ENCODE assay signal across 5 cellular contexts in genomic region chr6:85524281-85524680, GRCh38.
A peak's percentile ranks its signal among the peaks of the same experiment; 100 is the strongest.
DNase-seq lines count a peak whose midpoint lies in the region; ATAC-seq and TF ChIP-seq lines count a peak whose summit lies in the region.
"Not testable (repeated sequence)": the region's sequence is repeated elsewhere in the genome, so short reads cannot be mapped to it uniquely, and the experiment has no call there.

No MANE protein-coding gene starts in this region.

- H3K4me1 Mint-ChIP-seq in activated T-helper 17 cell treated with anti-CD3 and anti-CD28 coated beads, Interleukin-2, amount 50 U/mL, for 72 hours; activated naive CD8-positive, alpha-beta T cell treated with anti-CD3 and anti-CD28 coated beads, Interleukin-2, amount 10 ng/mL, durations not matched to agents 7 days and 5 days; MCF 10A (ENCODE audit: insufficient read depth, unreplicated experiment): not testable (repeated sequence)

- peak overlapping the region; percentile 0 for H3K27ac Mint-ChIP-seq in activated T-helper 17 cell treated with anti-CD3 and anti-CD28 coated beads, Interleukin-2, amount 50 U/mL, for 72 hours
- H3K27ac Mint-ChIP-seq in activated naive CD8-positive, alpha-beta T cell treated with anti-CD3 and anti-CD28 coated beads, Interleukin-2, amount 10 ng/mL, durations not matched to agents 7 days and 5 days, result peak overlapping the region; percentile 30
- H3K27ac Mint-ChIP-seq in MCF 10A (ENCODE audit: low read depth, unreplicated experiment), result peak overlapping the region; percentile 40

- TF ChIP-seq CTCF in MCF 10A (IDR thresholded peaks at IDR 0.05; ENCODE audit: unreplicated experiment), result not testable (repeated sequence)

- intact Hi-C loops in MCF 10A (cut with micrococcal nuclease), result not testable (repeated sequence)

- H3K36me3 Mint-ChIP-seq in activated T-helper 17 cell treated with anti-CD3 and anti-CD28 coated beads, Interleukin-2, amount 50 U/mL, for 72 hours (ENCODE audit: low read depth), result peaks cover 86% of the 10 kb centered on the region
- H3K36me3 Mint-ChIP-seq in activated naive CD8-positive, alpha-beta T cell treated with anti-CD3 and anti-CD28 coated beads, Interleukin-2, amount 10 ng/mL, durations not matched to agents 7 days and 5 days, result peaks cover 40% of the 10 kb centered on the region
- H3K36me3 Mint-ChIP-seq in MCF 10A (ENCODE audit: insufficient read depth, unreplicated experiment), result peaks cover 70% of the 10 kb centered on the region

- ATAC-seq in activated T-helper 17 cell treated with anti-CD3 and anti-CD28 coated beads, Interleukin-2, amount 50 U/mL, for 72 hours (replicated peaks); activated naive CD8-positive, alpha-beta T cell treated with anti-CD3 and anti-CD28 coated beads, Interleukin-2, amount 10 ng/mL, durations not matched to agents 7 days and 5 days (ENCODE audit: low read depth): not testable (repeated sequence)

- CTCF ChIA-PET in MCF 10A (lab: Yijun Ruan, JAX), result interaction anchor here (0.5 to 4.0 kb wide), 3 partner anchors 13 to 1484 kb away, joined by 3 to 24 read pairs (median 6); no protein-coding TSS in a partner anchor

- BruUV-seq in MCF 10A (replicated peaks; lab: Mats Ljungman, UMichigan), result not testable (repeated sequence)

- POLR2A ChIA-PET in activated naive CD8-positive, alpha-beta T cell treated with anti-CD3 and anti-CD28 coated beads, Interleukin-2, amount 10 ng/mL, durations not matched to agents 7 days and 5 days (lab: Charles Lee), result interaction anchor here (1.9 kb wide), 1 partner anchor 154 kb away, joined by 4 read pairs; no protein-coding TSS in a partner anchor
- POLR2A ChIA-PET in MCF 10A (lab: Yijun Ruan, JAX), result interaction anchor here (0.6 to 0.7 kb wide), 2 partner anchors 58 to 70 kb away, joined by 4 to 5 read pairs; no protein-coding TSS in a partner anchor

- not testable (repeated sequence) for H3K4me3 Mint-ChIP-seq in activated T-helper 17 cell treated with anti-CD3 and anti-CD28 coated beads, Interleukin-2, amount 50 U/mL, for 72 hours; activated naive CD8-positive, alpha-beta T cell treated with anti-CD3 and anti-CD28 coated beads, Interleukin-2, amount 10 ng/mL, durations not matched to agents 7 days and 5 days; MCF 10A (ENCODE audit: unreplicated experiment)

- H3K27me3 Mint-ChIP-seq in activated T-helper 17 cell treated with anti-CD3 and anti-CD28 coated beads, Interleukin-2, amount 50 U/mL, for 72 hours; activated naive CD8-positive, alpha-beta T cell treated with anti-CD3 and anti-CD28 coated beads, Interleukin-2, amount 10 ng/mL, durations not matched to agents 7 days and 5 days; MCF 10A (ENCODE audit: insufficient read depth, unreplicated experiment): not testable (repeated sequence)

- DNase-seq in NCI-H226, result peak; percentile 45
- not testable (repeated sequence) for DNase-seq in activated naive CD8-positive, alpha-beta T cell treated with anti-CD3 and anti-CD28 coated beads, Interleukin-2, amount 10 ng/mL, durations not matched to agents 7 days and 5 days; MCF 10A (ENCODE audit: unreplicated experiment)
- DNase-seq in iris pigment epithelial cell (ENCODE audit: low read depth), result peak; percentile 61

- not testable (repeated sequence) for H3K9me3 Mint-ChIP-seq in activated T-helper 17 cell treated with anti-CD3 and anti-CD28 coated beads, Interleukin-2, amount 50 U/mL, for 72 hours; activated naive CD8-positive, alpha-beta T cell treated with anti-CD3 and anti-CD28 coated beads, Interleukin-2, amount 10 ng/mL, durations not matched to agents 7 days and 5 days; MCF 10A (ENCODE audit: unreplicated experiment)
